20 cellular contexts compared by ENCODE assay signal in the genomic region with DNA sequence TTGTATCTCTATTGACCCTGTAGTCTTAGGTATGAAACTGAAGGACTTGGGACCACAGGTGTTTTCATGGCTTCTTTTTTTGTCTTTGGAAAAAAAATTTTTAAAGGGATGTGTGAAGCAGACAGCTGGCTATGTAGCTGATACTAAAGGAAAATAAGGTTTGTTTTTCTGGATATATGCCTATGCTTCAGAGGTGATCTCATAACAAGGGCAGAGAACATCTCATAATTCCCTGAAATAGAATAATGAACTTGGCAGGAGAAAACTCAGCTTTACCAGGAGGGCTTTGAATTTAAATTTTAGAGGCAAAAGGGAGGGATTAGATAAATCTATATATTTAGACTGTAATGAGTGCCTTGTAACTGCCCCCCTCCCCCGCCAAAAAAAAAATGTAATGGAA.
"Had no signal": no experiment of that assay in that cellular context is flagged by ENCODE, and none has a peak within 500 bp of the region (broad histone marks: within the 10 kb centered on the region; RNA-seq: fewer than 3 reads in every experiment).

No MANE protein-coding gene starts in this region.

- DNase-seq: colonic mucosa; dermis blood vessel endothelial cell; dorsolateral prefrontal cortex; effector CD4-positive, alpha-beta T cell; effector CD8-positive, alpha-beta T cell; effector memory CD4-positive, alpha-beta T cell; effector memory CD8-positive, alpha-beta T cell; endodermal cell; erythroblast; esophagus squamous epithelium; foreskin fibroblast; foreskin keratinocyte; foreskin melanocyte; gastrocnemius medialis; glutamatergic neuron; head of caudate nucleus; heart left ventricle; heart right ventricle had no signal

- ATAC-seq: effector memory CD8-positive, alpha-beta T cell; esophagus mucosa; foreskin keratinocyte; gastrocnemius medialis; gastroesophageal sphincter; heart left ventricle; heart right ventricle had no signal
